Comparison of ENCODE assay signal across 18 cellular contexts in the genomic region with DNA sequence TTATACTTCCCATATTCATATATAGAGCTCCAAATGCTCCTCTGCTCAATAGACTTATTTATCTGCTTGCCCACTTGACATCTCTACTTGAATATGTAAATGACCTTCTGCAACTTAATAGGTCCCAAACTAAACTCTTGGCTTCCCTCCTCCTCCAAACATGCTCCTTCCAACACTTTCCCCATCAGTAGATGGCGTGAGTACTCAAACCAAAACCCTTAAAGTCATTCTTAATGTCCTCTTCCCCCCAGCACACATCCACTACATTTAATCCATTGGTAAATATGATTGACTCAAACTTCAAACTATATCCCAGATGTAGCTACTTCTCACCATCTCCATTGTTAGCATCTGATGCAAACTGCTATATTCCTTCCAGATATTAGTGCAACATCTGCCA. TPM values are rescaled to one million over a fixed set of nuclear protein-coding genes. Genes with fewer than 3 reads are reported as not detected.
DNase-seq lines count a peak whose midpoint lies in the region; ATAC-seq, FAIRE-seq and TF ChIP-seq lines count a peak whose summit lies in the region.
"Had no signal": no experiment of that assay in that cellular context is flagged by ENCODE, and none has a peak within 500 bp of the region (broad histone marks: within the 10 kb centered on the region; RNA-seq: fewer than 3 reads in every experiment).

No MANE protein-coding gene starts in this region.

- H2AK5ac ChIP-seq in H1 (ENCODE audit: low read depth, low read length) = no peak overlapping the region
- H2AK5ac ChIP-seq in mesendoderm (ENCODE audit: low read length) = no peak overlapping the region

- H2BK15ac ChIP-seq in H1 (ENCODE audit: low read length) = no peak overlapping the region
- H2BK15ac ChIP-seq in mesendoderm (replicated peaks; ENCODE audit: low read depth) = no peak overlapping the region

- FAIRE-seq in H1 (lab: Jason Lieb, UNC) = peak; percentile 58
- FAIRE-seq: H54 had no signal

- no peaks in the 10 kb centered on the region for H3K36me3 Mint-ChIP-seq in natural killer cell treated with Interleukin-12 subunit alpha and Interleukin-12 subunit beta and Interleukin-15 and Interleukin-18, amount 100 ng/mL, for 72 hours
- H3K36me3 Mint-ChIP-seq: neural progenitor cell; stimulated activated memory B cell treated with anti-CD40 and anti-IgM and Interleukin-4, amounts not matched to agents 10 μg/mL and 1 μg/mL and 100 μg/mL, for 72 hours; type B pancreatic cell had no signal

- peaks cover 0 to 4% (median 0%) of the 10 kb centered on the region in 4 experiments; a peak in 1 of 7 replicates for H3K4me1 ChIP-seq in H1 (replicated peaks in 1 of 4; ENCODE audit: control insufficient read depth in 3 of 4, insufficient read depth in 4 of 4, low read length in 3 of 4)
- no peaks in the 10 kb centered on the region for H3K4me1 ChIP-seq in mesendoderm (ENCODE audit: control insufficient read depth, low read depth, low read length)
- H3K4me1 ChIP-seq: sigmoid colon had no signal

- peak; percentile 46 to 61 for TF ChIP-seq RAD21 in H1 (IDR thresholded peaks at IDR 0.05 in 1 of 2, conservative IDR thresholded peaks at IDR 0.05 in 1 of 2; ENCODE audit: low read depth in 2 of 2, low read length in 2 of 2)

- H4K8ac ChIP-seq in H1 (ENCODE audit: extremely low read depth, insufficient read depth, low read length) = no peak overlapping the region
- H4K8ac ChIP-seq in mesendoderm (ENCODE audit: low read depth, low read length) = no peak overlapping the region

- H4K5ac ChIP-seq in H1 (ENCODE audit: insufficient read length, low read depth, low read length) (no peak overlapping the region), mesendoderm (ENCODE audit: low read length) (no peak overlapping the region)

- H3K18ac ChIP-seq in H1 (ENCODE audit: extremely low read depth, low read length) (no peak overlapping the region), mesendoderm (ENCODE audit: low read length) (no peak overlapping the region)

- H3K36me3 ChIP-seq in H1 (ENCODE audit: control insufficient read depth in 2 of 4, insufficient read depth in 4 of 4, low read length in 3 of 4) (no peaks in the 10 kb centered on the region), mesendoderm (ENCODE audit: control insufficient read depth, insufficient read depth, low read length) (no peaks in the 10 kb centered on the region)
- H3K36me3 ChIP-seq: neural progenitor cell, sigmoid colon had no signal

- no peak overlapping the region for H3K14ac ChIP-seq in H1 (ENCODE audit: insufficient read length)

- WGBS in H1 (ENCODE audit: extremely low coverage in 1 of 2, insufficient coverage in 1 of 2, insufficient read length in 1 of 2, insufficient replicate concordance in 2 of 2, low coverage in 1 of 2, low lambda C conversion rate in 2 of 2, missing lambda C conversion rate in 1 of 2), 2 experiments = 75% methylated on average over 1 of the region's 1 CpG; no CpG with 5 or more reads in 1 of the 2 experiments
- WGBS in mesendoderm (ENCODE audit: extremely low coverage, insufficient coverage, low lambda C conversion rate) = no CpG with 5 or more reads among the region's 1 CpG

- ATAC-seq in natural killer cell treated with Interleukin-12 subunit alpha and Interleukin-12 subunit beta and Interleukin-15 and Interleukin-18, amount 100 ng/mL, for 72 hours = no peak
- ATAC-seq in HG03457 (IDR thresholded peaks at IDR 0.05; ENCODE audit: unreplicated experiment) (no peak), GM18867 (IDR thresholded peaks at IDR 0.05; ENCODE audit: unreplicated experiment) (no peak)
- ATAC-seq: stimulated activated memory B cell treated with anti-CD40 and anti-IgM and Interleukin-4, amounts not matched to agents 10 μg/mL and 1 μg/mL and 100 μg/mL, for 72 hours had no signal

- CTCF ChIA-PET in H1 (lab: Charles Lee; ENCODE audit: partially characterized antibody) = interaction anchor here (0.8 to 2.5 kb wide), 11 partner anchors 11 to 556 kb away, joined by 3 to 10 read pairs (median 3); no protein-coding TSS in a partner anchor

- H3K23ac ChIP-seq in H1 (ENCODE audit: insufficient read length) (no peak overlapping the region), mesendoderm (ENCODE audit: low read length) (no peak overlapping the region)

- no peak overlapping the region for H2BK120ac ChIP-seq in H1 (replicated peaks; ENCODE audit: low read depth, low read length)
- no peak overlapping the region for H2BK120ac ChIP-seq in mesendoderm (ENCODE audit: low read depth, low read length)

- H3K27me3 ChIP-seq in H1 (replicated peaks in 1 of 4; ENCODE audit: control insufficient read depth in 3 of 4, extremely low read depth in 1 of 4, insufficient read depth in 3 of 4, low read length in 3 of 4) (no peaks in the 10 kb centered on the region), mesendoderm (ENCODE audit: insufficient read depth, low read length, poor library complexity) (no peaks in the 10 kb centered on the region)
- H3K27me3 ChIP-seq: neural progenitor cell, sigmoid colon had no signal

- no peaks in the 10 kb centered on the region for H3K9me3 Mint-ChIP-seq in natural killer cell treated with Interleukin-12 subunit alpha and Interleukin-12 subunit beta and Interleukin-15 and Interleukin-18, amount 100 ng/mL, for 72 hours
- H3K9me3 Mint-ChIP-seq: activated CD4-positive, alpha-beta T cell treated with anti-CD3 and anti-CD28 coated beads, Interleukin-2, amount 10 ng/mL, durations not matched to agents 7 days and 5 days; activated T-cell treated with anti-CD3 and anti-CD28 coated beads, Interleukin-2, amount 50 U/mL, for 24 hours; stimulated activated memory B cell treated with anti-CD40 and anti-IgM and Interleukin-4, amounts not matched to agents 10 μg/mL and 1 μg/mL and 100 μg/mL, for 72 hours had no signal

- H2BK12ac ChIP-seq in H1 (ENCODE audit: low read depth, low read length) = no peak overlapping the region

- H3K56ac ChIP-seq in H1 (replicated peaks; ENCODE audit: insufficient read length, low read depth, low read length) (no peak overlapping the region), mesendoderm (ENCODE audit: low read length) (no peak overlapping the region)

- no peak for TF ChIP-seq EP300 in H1 (IDR thresholded peaks at IDR 0.05; ENCODE audit: borderline replicate concordance in 1 of 2, low read depth in 2 of 2, low read length in 2 of 2)

- H3K4me3 ChIP-seq in LNCaP clone FGC (ENCODE audit: low read depth, low read length) (no peak overlapping the region), H1 (ENCODE audit: extremely low read depth in 1 of 4, insufficient read depth in 2 of 4, low read depth in 3 of 4, low read length in 4 of 4) (no peak overlapping the region), mesendoderm (ENCODE audit: low read length) (no peak overlapping the region)
- H3K4me3 ChIP-seq: lung, neural progenitor cell, sigmoid colon had no signal

- DNase-seq in GM04504 (ENCODE audit: low read depth) (peak; percentile 9), LNCaP clone FGC (ENCODE audit: low read depth) (no peak), H1 (ENCODE audit: low read depth in 1 of 2, low spot score in 2 of 2) (no peak), mesendoderm (peak; percentile 37)
- DNase-seq in natural killer cell treated with Interleukin-12 subunit alpha and Interleukin-12 subunit beta and Interleukin-15 and Interleukin-18, amount 100 ng/mL, for 72 hours (ENCODE audit: low spot score) = no peak
- DNase-seq: activated CD4-positive, alpha-beta T cell treated with anti-CD3 and anti-CD28 coated beads, Interleukin-2, amount 10 ng/mL, durations not matched to agents 7 days and 5 days; activated T-cell treated with anti-CD3 and anti-CD28 coated beads, Interleukin-2, amount 50 U/mL, for 24 hours; NCI-H2029; Right ventricle myocardium superior; sigmoid colon; T-helper 9 cell had no signal

- no peaks in the 10 kb centered on the region for H3K23me2 ChIP-seq in H1 (ENCODE audit: low read depth, low read length)

- H3K4ac ChIP-seq in H1 (replicated peaks; ENCODE audit: insufficient read length, low read depth, low read length) (no peak overlapping the region), mesendoderm (ENCODE audit: low read depth, low read length) (no peak overlapping the region)

- peaks cover 2 to 14% of the 10 kb centered on the region in 2 donors for H3K27me3 Mint-ChIP-seq in natural killer cell treated with Interleukin-12 subunit alpha and Interleukin-12 subunit beta and Interleukin-15 and Interleukin-18, amount 100 ng/mL, for 72 hours
- H3K27me3 Mint-ChIP-seq: activated CD4-positive, alpha-beta T cell treated with anti-CD3 and anti-CD28 coated beads, Interleukin-2, amount 10 ng/mL, durations not matched to agents 7 days and 5 days; activated T-cell treated with anti-CD3 and anti-CD28 coated beads, Interleukin-2, amount 50 U/mL, for 24 hours; stimulated activated memory B cell treated with anti-CD40 and anti-IgM and Interleukin-4, amounts not matched to agents 10 μg/mL and 1 μg/mL and 100 μg/mL, for 72 hours; type B pancreatic cell had no signal

- H2AFZ ChIP-seq in H1 (ENCODE audit: low read length) = no peak overlapping the region
- H2AFZ ChIP-seq: neural progenitor cell had no signal

- TF ChIP-seq CTCF in LNCaP clone FGC (IDR thresholded peaks at IDR 0.05; ENCODE audit: control insufficient read depth, extremely low read depth, insufficient read depth) (peak; percentile 46), H1 (IDR thresholded peaks at IDR 0.05; ENCODE audit: control extremely low read depth in 1 of 3, insufficient read depth in 1 of 3, low read depth in 1 of 3, low read length in 3 of 3) (peak in 1 of 3 experiments; percentile 4; a peak in 1 of 4 replicates)

- H3K79me1 ChIP-seq in H1 (ENCODE audit: low read depth, low read length) (no peaks in the 10 kb centered on the region), mesendoderm (ENCODE audit: low read length) (no peaks in the 10 kb centered on the region)

- POLR2A ChIA-PET in H1 (lab: Charles Lee; ENCODE audit: partially characterized antibody) = no interaction called here

- no peaks in the 10 kb centered on the region for H3K9me3 ChIP-seq in H1 (ENCODE audit: insufficient read depth in 2 of 2, low read depth in 1 of 2, low read length in 1 of 2)
- H3K9me3 ChIP-seq: sigmoid colon had no signal

- no peaks in the 10 kb centered on the region for H3K4me1 Mint-ChIP-seq in natural killer cell treated with Interleukin-12 subunit alpha and Interleukin-12 subunit beta and Interleukin-15 and Interleukin-18, amount 100 ng/mL, for 72 hours (ENCODE audit: low read depth in 2 of 2)
- H3K4me1 Mint-ChIP-seq: activated CD4-positive, alpha-beta T cell treated with anti-CD3 and anti-CD28 coated beads, Interleukin-2, amount 10 ng/mL, durations not matched to agents 7 days and 5 days; stimulated activated memory B cell treated with anti-CD40 and anti-IgM and Interleukin-4, amounts not matched to agents 10 μg/mL and 1 μg/mL and 100 μg/mL, for 72 hours had no signal

- H3K9ac ChIP-seq in H1 (replicated peaks in 1 of 4; ENCODE audit: extremely low read depth in 1 of 4, low read depth in 3 of 4, low read length in 3 of 4) (no peak overlapping the region), mesendoderm (ENCODE audit: low read length) (no peak overlapping the region)
- H3K9ac ChIP-seq: neural progenitor cell had no signal

- no peak overlapping the region for H3K4me2 ChIP-seq in H1 (ENCODE audit: insufficient read depth in 1 of 2, low read depth in 2 of 2, low read length in 2 of 2)
- H3K4me2 ChIP-seq in mesendoderm (ENCODE audit: low read length) = no peak overlapping the region
- H3K4me2 ChIP-seq: neural progenitor cell had no signal

- H4K91ac ChIP-seq in H1 (replicated peaks; ENCODE audit: insufficient read length, low read length) = no peak overlapping the region

- no peak for TF ChIP-seq POLR2A in H1 (IDR thresholded peaks at IDR 0.05; ENCODE audit: control extremely low read depth in 1 of 2, low read depth in 2 of 2, low read length in 2 of 2)

- no peak overlapping the region for H3K27ac Mint-ChIP-seq in natural killer cell treated with Interleukin-12 subunit alpha and Interleukin-12 subunit beta and Interleukin-15 and Interleukin-18, amount 100 ng/mL, for 72 hours
- H3K27ac Mint-ChIP-seq: activated CD4-positive, alpha-beta T cell treated with anti-CD3 and anti-CD28 coated beads, Interleukin-2, amount 10 ng/mL, durations not matched to agents 7 days and 5 days; activated T-cell treated with anti-CD3 and anti-CD28 coated beads, Interleukin-2, amount 50 U/mL, for 24 hours; stimulated activated memory B cell treated with anti-CD40 and anti-IgM and Interleukin-4, amounts not matched to agents 10 μg/mL and 1 μg/mL and 100 μg/mL, for 72 hours; type B pancreatic cell had no signal

- no peak overlapping the region for H3K27ac ChIP-seq in H1 (ENCODE audit: low read depth, low read length)
- H3K27ac ChIP-seq in mesendoderm (ENCODE audit: low read depth, low read length) = no peak overlapping the region
- H3K27ac ChIP-seq: neural progenitor cell, sigmoid colon had no signal

- H3K79me2 ChIP-seq in H1 (ENCODE audit: control insufficient read depth in 1 of 2, insufficient read depth in 2 of 2, low read length in 2 of 2) = no peaks in the 10 kb centered on the region
- H3K79me2 ChIP-seq in mesendoderm (ENCODE audit: control insufficient read depth, insufficient read depth, low read length) = no peaks in the 10 kb centered on the region

- H4K20me1 ChIP-seq in H1 (replicated peaks in 1 of 2; ENCODE audit: control insufficient read depth in 1 of 2, insufficient read depth in 2 of 2, low read length in 2 of 2) = no peaks in the 10 kb centered on the region

- no peak overlapping the region for H2BK5ac ChIP-seq in H1 (ENCODE audit: low read depth, low read length)
- H2BK5ac ChIP-seq in mesendoderm (ENCODE audit: low read length) = no peak overlapping the region

- H3K4me3 Mint-ChIP-seq in natural killer cell treated with Interleukin-12 subunit alpha and Interleukin-12 subunit beta and Interleukin-15 and Interleukin-18, amount 100 ng/mL, for 72 hours = no peak overlapping the region
- H3K4me3 Mint-ChIP-seq: activated CD4-positive, alpha-beta T cell treated with anti-CD3 and anti-CD28 coated beads, Interleukin-2, amount 10 ng/mL, durations not matched to agents 7 days and 5 days; activated T-cell treated with anti-CD3 and anti-CD28 coated beads, Interleukin-2, amount 50 U/mL, for 24 hours; neural progenitor cell; stimulated activated memory B cell treated with anti-CD40 and anti-IgM and Interleukin-4, amounts not matched to agents 10 μg/mL and 1 μg/mL and 100 μg/mL, for 72 hours; type B pancreatic cell had no signal

- no peak overlapping the region for H2BK20ac ChIP-seq in H1 (ENCODE audit: low read length)

RNA-seq across cellular contexts. Expression of a gene that starts 48.5 kb away (rescaled TPM):
- total RNA-seq in H1 (2021; fragmentation: NEBNext Ultra II Directional; extraction: Animal tissue kit (Norgen Biotek cat#: 25700)) = 118 and 124 TPM in 2 replicates
- polyA plus RNA-seq in H1 (2011; rRNA removed) = 80.1 and 87.4 TPM in 2 replicates
- 74.1 TPM for polyA plus RNA-seq in H1 (2011; cell fraction: cytosol; rRNA removed)
- 95.6 TPM for polyA plus RNA-seq in H1 (2011; cell fraction: nucleus; rRNA removed)
- 77.4 to 111 TPM (median 91.6 TPM) in 4 replicates for polyA plus RNA-seq in H1 (2012, experiment 1 of 2)
- 28.4 TPM for polyA plus RNA-seq in H1 (2012, experiment 2 of 2)
- polyA plus RNA-seq in H1 (2013, experiment 1 of 2) = 54.3 TPM
- polyA plus RNA-seq in H1 (2013, experiment 2 of 2) = 50.2 TPM
- polyA minus RNA-seq in H1 (2011; rRNA and poly(A)+ RNA removed) = 219 and 238 TPM in 2 replicates
- 79.4 TPM for polyA minus RNA-seq in H1 (2011; cell fraction: cytosol; rRNA and poly(A)+ RNA removed)
- polyA minus RNA-seq in H1 (2011; cell fraction: nucleus; rRNA and poly(A)+ RNA removed) = 225 TPM
- polyA plus RNA-seq in mesendoderm (2013, experiment 1 of 2) = 43.0 TPM
- polyA plus RNA-seq in mesendoderm (2013, experiment 2 of 2) = 42.7 TPM
- under 1 TPM in 1 of 2 donors, not detected in 1; 0.53 TPM for total RNA-seq in natural killer cell treated with Interleukin-12 subunit alpha and Interleukin-12 subunit beta and Interleukin-15 and Interleukin-18, amount 100 ng/mL, for 72 hours

Comparison
In these comparisons a context has a peak if more than half of its experiments do, and no peak if none do; other contexts are left out.
1. DNase-seq: peak in GM04504 (single experiment) and mesendoderm (single experiment); none in LNCaP clone FGC (single experiment), H1 (0 of 2) and natural killer cell treated with Interleukin-12 subunit alpha and Interleukin-12 subunit beta and Interleukin-15 and Interleukin-18, amount 100 ng/mL, for 72 hours (single experiment).
2. RNA of a gene that starts 48.5 kb away (total RNA-seq): 118 to 124 TPM in H1; 0.53 TPM in natural killer cell treated with Interleukin-12 subunit alpha and Interleukin-12 subunit beta and Interleukin-15 and Interleukin-18, amount 100 ng/mL, for 72 hours; every median in the first group is over 10 times any median in the second.